Comparison of ENCODE assay signal across 39 cellular contexts in the genomic region with DNA sequence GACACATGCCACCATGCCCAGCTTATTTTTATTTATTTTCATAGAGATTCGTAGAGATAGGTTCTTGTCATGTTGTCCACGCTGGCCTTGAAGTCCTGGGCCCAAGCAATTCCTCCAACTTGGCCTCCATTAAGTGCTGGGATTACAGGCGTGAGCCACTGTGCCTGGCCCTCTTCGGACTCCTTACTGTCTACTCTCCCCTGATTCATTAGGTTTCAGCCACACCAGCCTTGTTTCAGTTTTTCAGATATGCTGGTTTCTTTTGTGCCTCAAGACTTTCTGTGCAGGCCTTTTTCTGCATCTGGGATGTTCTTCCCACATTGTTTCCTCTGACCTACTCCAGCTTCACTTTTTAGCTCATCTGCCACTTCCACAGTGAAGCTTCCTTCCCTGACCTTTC.
"Had no signal": no experiment of that assay in that cellular context is flagged by ENCODE, and none has a peak within 500 bp of the region (broad histone marks: within the 10 kb centered on the region; RNA-seq: fewer than 3 reads in every experiment).

No MANE protein-coding gene starts in this region.

- H3K9me3 ChIP-seq: adrenal gland, ascending aorta, body of pancreas, breast epithelium had no signal

- DNase-seq: activated effector memory CD4-positive, alpha-beta T cell treated with anti-CD3 and anti-CD28 coated beads, Interleukin-2, amount 50 U/mL, for 16 hours; activated effector memory CD4-positive, alpha-beta T cell treated with Interleukin-2 at 50 U/mL for 16 hours; activated gamma-delta T cell; activated gamma-delta T cell treated with Interleukin-2 at 50 U/mL for 16 hours; activated naive CD4-positive, alpha-beta T cell; activated naive CD4-positive, alpha-beta T cell treated with anti-CD3 and anti-CD28 coated beads for 36 hours; activated naive CD4-positive, alpha-beta T cell treated with anti-CD3 and anti-CD28 coated beads, Interleukin-2, amount 10 ng/mL, durations not matched to agents 7 days and 5 days; activated naive CD4-positive, alpha-beta T cell treated with anti-CD3 and anti-CD28 coated beads, Interleukin-2, amount 50 U/mL, for 16 hours; activated naive CD4-positive, alpha-beta T cell treated with Interleukin-2 at 50 U/mL for 16 hours; activated naive CD8-positive, alpha-beta T cell treated with anti-CD3 and anti-CD28 coated beads for 36 hours; activated naive CD8-positive, alpha-beta T cell treated with anti-CD3 and anti-CD28 coated beads, Interleukin-2, amount 10 ng/mL, durations not matched to agents 7 days and 5 days; activated naive CD8-positive, alpha-beta T cell treated with anti-CD3 and anti-CD28 coated beads, Interleukin-2, amount 50 U/mL, for 24 hours; activated T-cell treated with anti-CD3 and anti-CD28 coated beads for 4 hours; activated T-cell treated with anti-CD3 and anti-CD28 coated beads, Interleukin-2, amount 50 U/mL, for 1 hour; activated T-cell treated with anti-CD3 and anti-CD28 coated beads, Interleukin-2, amount 50 U/mL, for 24 hours; activated T-cell treated with anti-CD3 and anti-CD28 coated beads, Interleukin-2, amount 50 U/mL, for 4 hours; activated T-cell treated with anti-CD3 and anti-CD28 coated beads, Interleukin-2, amount 50 U/mL, for 48 hours; activated T-cell treated with anti-CD3 and anti-CD28 coated beads, Interleukin-2, amount 50 U/mL, for 72 hours; adrenal gland; amniotic stem cell; amygdala; anterior cingulate cortex; aorta; body of pancreas; brain microvascular endothelial cell; caudate nucleus; central memory CD4-positive, alpha-beta T cell; cerebellar nuclear complex had no signal

- H3K27ac Mint-ChIP-seq: activated naive CD4-positive, alpha-beta T cell treated with anti-CD3 and anti-CD28 coated beads for 36 hours; activated naive CD4-positive, alpha-beta T cell treated with anti-CD3 and anti-CD28 coated beads, Interleukin-2, amount 10 ng/mL, durations not matched to agents 7 days and 5 days; activated naive CD4-positive, alpha-beta T cell treated with anti-CD3 and anti-CD28 coated beads, Interleukin-2, amount 50 U/mL, for 24 hours; activated naive CD4-positive, alpha-beta T cell treated with anti-CD3 and anti-CD28 coated beads, Interleukin-2, amount 50 U/mL, for 72 hours; activated naive CD8-positive, alpha-beta T cell; activated naive CD8-positive, alpha-beta T cell treated with anti-CD3 and anti-CD28 coated beads for 36 hours; activated naive CD8-positive, alpha-beta T cell treated with anti-CD3 and anti-CD28 coated beads, Interleukin-2, amount 10 ng/mL, durations not matched to agents 7 days and 5 days; activated naive CD8-positive, alpha-beta T cell treated with anti-CD3 and anti-CD28 coated beads, Interleukin-2, amount 50 U/mL, for 24 hours; activated T-cell treated with anti-CD3 and anti-CD28 coated beads, Interleukin-2, amount 50 U/mL, for 24 hours; activated T-cell treated with anti-CD3 and anti-CD28 coated beads, Interleukin-2, amount 50 U/mL, for 72 hours; activated T-helper 1 cell treated with anti-CD3 and anti-CD28 coated beads, Interleukin-12 subunit alpha, Interleukin-12 subunit beta, Interleukin-2, Interleukin-4 antibody, amounts not matched to agents 30 ng/mL and 10 ng/mL and 1 ng/mL, durations not matched to agents 14 hours and 24 hours and 36 hours; activated T-helper 17 cell treated with anti-CD3 and anti-CD28 coated beads, Interleukin-2, amount 50 U/mL, for 72 hours; activated T-helper 2 cell treated with anti-CD3 and anti-CD28 coated beads, Interferon-gamma antibody, Interleukin-2, Interleukin-4, amounts not matched to agents 10 μg/mL and 5 μg/mL and 100 μg/mL, durations not matched to agents 14 hours and 24 hours and 36 hours; brain had no signal

- H3K4me3 ChIP-seq: adrenal gland, ascending aorta, body of pancreas, breast epithelium, cardiac muscle cell had no signal

- H3K4me3 Mint-ChIP-seq: activated naive CD4-positive, alpha-beta T cell treated with anti-CD3 and anti-CD28 coated beads for 36 hours; activated naive CD4-positive, alpha-beta T cell treated with anti-CD3 and anti-CD28 coated beads, Interleukin-2, amount 10 ng/mL, durations not matched to agents 7 days and 5 days; activated naive CD4-positive, alpha-beta T cell treated with anti-CD3 and anti-CD28 coated beads, Interleukin-2, amount 50 U/mL, for 24 hours; activated naive CD8-positive, alpha-beta T cell; activated naive CD8-positive, alpha-beta T cell treated with anti-CD3 and anti-CD28 coated beads for 36 hours; activated naive CD8-positive, alpha-beta T cell treated with anti-CD3 and anti-CD28 coated beads, Interleukin-2, amount 10 ng/mL, durations not matched to agents 7 days and 5 days; activated naive CD8-positive, alpha-beta T cell treated with anti-CD3 and anti-CD28 coated beads, Interleukin-2, amount 50 U/mL, for 24 hours; activated T-cell treated with anti-CD3 and anti-CD28 coated beads, Interleukin-2, amount 50 U/mL, for 24 hours; activated T-cell treated with anti-CD3 and anti-CD28 coated beads, Interleukin-2, amount 50 U/mL, for 4 hours; activated T-cell treated with anti-CD3 and anti-CD28 coated beads, Interleukin-2, amount 50 U/mL, for 72 hours; activated T-helper 1 cell treated with anti-CD3 and anti-CD28 coated beads, Interleukin-12 subunit alpha, Interleukin-12 subunit beta, Interleukin-2, Interleukin-4 antibody, amounts not matched to agents 30 ng/mL and 10 ng/mL and 1 ng/mL, durations not matched to agents 14 hours and 24 hours and 36 hours; activated T-helper 17 cell treated with anti-CD3 and anti-CD28 coated beads, Interleukin-2, amount 50 U/mL, for 72 hours; brain; central memory CD8-positive, alpha-beta T cell had no signal

- H3K4me1 Mint-ChIP-seq: activated naive CD4-positive, alpha-beta T cell treated with anti-CD3 and anti-CD28 coated beads, Interleukin-2, amount 10 ng/mL, durations not matched to agents 7 days and 5 days; activated naive CD4-positive, alpha-beta T cell treated with anti-CD3 and anti-CD28 coated beads, Interleukin-2, amount 50 U/mL, for 24 hours; activated naive CD8-positive, alpha-beta T cell treated with anti-CD3 and anti-CD28 coated beads for 36 hours; activated naive CD8-positive, alpha-beta T cell treated with anti-CD3 and anti-CD28 coated beads, Interleukin-2, amount 10 ng/mL, durations not matched to agents 7 days and 5 days; activated naive CD8-positive, alpha-beta T cell treated with anti-CD3 and anti-CD28 coated beads, Interleukin-2, amount 50 U/mL, for 24 hours; activated T-helper 17 cell treated with anti-CD3 and anti-CD28 coated beads, Interleukin-2, amount 50 U/mL, for 72 hours; brain; central memory CD8-positive, alpha-beta T cell had no signal

- ATAC-seq: activated naive CD4-positive, alpha-beta T cell treated with anti-CD3 and anti-CD28 coated beads, Interleukin-2, amount 50 U/mL, for 72 hours; activated naive CD8-positive, alpha-beta T cell treated with anti-CD3 and anti-CD28 coated beads, Interleukin-2, amount 50 U/mL, for 24 hours; activated T-cell treated with anti-CD3 and anti-CD28 coated beads, Interleukin-2, amount 50 U/mL, for 4 hours; activated T-cell treated with anti-CD3 and anti-CD28 coated beads, Interleukin-2, amount 50 U/mL, for 72 hours; activated T-helper 17 cell treated with anti-CD3 and anti-CD28 coated beads, Interleukin-2, amount 50 U/mL, for 72 hours; body of pancreas had no signal

- H3K36me3 Mint-ChIP-seq: activated naive CD4-positive, alpha-beta T cell treated with anti-CD3 and anti-CD28 coated beads, Interleukin-2, amount 10 ng/mL, durations not matched to agents 7 days and 5 days; activated naive CD4-positive, alpha-beta T cell treated with anti-CD3 and anti-CD28 coated beads, Interleukin-2, amount 50 U/mL, for 24 hours; activated naive CD4-positive, alpha-beta T cell treated with anti-CD3 and anti-CD28 coated beads, Interleukin-2, amount 50 U/mL, for 72 hours; activated naive CD8-positive, alpha-beta T cell; activated naive CD8-positive, alpha-beta T cell treated with anti-CD3 and anti-CD28 coated beads for 36 hours; activated naive CD8-positive, alpha-beta T cell treated with anti-CD3 and anti-CD28 coated beads, Interleukin-2, amount 10 ng/mL, durations not matched to agents 7 days and 5 days had no signal

- H3K36me3 ChIP-seq: adrenal gland, ascending aorta, brain microvascular endothelial cell, breast epithelium, cardiac muscle cell had no signal

- H3K4me1 ChIP-seq: adrenal gland, ascending aorta, body of pancreas, breast epithelium had no signal

- H3K27ac ChIP-seq: adrenal gland, ascending aorta, body of pancreas, brain microvascular endothelial cell, breast epithelium, cardiac muscle cell had no signal

- H3K27me3 Mint-ChIP-seq: central memory CD8-positive, alpha-beta T cell had no signal

- H3K27me3 ChIP-seq: adrenal gland, ascending aorta, body of pancreas, brain microvascular endothelial cell, breast epithelium had no signal

- H3K9me3 Mint-ChIP-seq: activated naive CD4-positive, alpha-beta T cell treated with anti-CD3 and anti-CD28 coated beads for 36 hours; activated naive CD4-positive, alpha-beta T cell treated with anti-CD3 and anti-CD28 coated beads, Interleukin-2, amount 10 ng/mL, durations not matched to agents 7 days and 5 days; activated naive CD4-positive, alpha-beta T cell treated with anti-CD3 and anti-CD28 coated beads, Interleukin-2, amount 50 U/mL, for 24 hours; activated naive CD4-positive, alpha-beta T cell treated with anti-CD3 and anti-CD28 coated beads, Interleukin-2, amount 50 U/mL, for 72 hours; activated naive CD8-positive, alpha-beta T cell treated with anti-CD3 and anti-CD28 coated beads for 36 hours; activated naive CD8-positive, alpha-beta T cell treated with anti-CD3 and anti-CD28 coated beads, Interleukin-2, amount 10 ng/mL, durations not matched to agents 7 days and 5 days; activated naive CD8-positive, alpha-beta T cell treated with anti-CD3 and anti-CD28 coated beads, Interleukin-2, amount 50 U/mL, for 24 hours; activated T-cell treated with anti-CD3 and anti-CD28 coated beads, Interleukin-2, amount 50 U/mL, for 24 hours; activated T-cell treated with anti-CD3 and anti-CD28 coated beads, Interleukin-2, amount 50 U/mL, for 4 hours; activated T-cell treated with anti-CD3 and anti-CD28 coated beads, Interleukin-2, amount 50 U/mL, for 72 hours; activated T-helper 1 cell treated with anti-CD3 and anti-CD28 coated beads, Interleukin-12 subunit alpha, Interleukin-12 subunit beta, Interleukin-2, Interleukin-4 antibody, amounts not matched to agents 30 ng/mL and 10 ng/mL and 1 ng/mL, durations not matched to agents 14 hours and 24 hours and 36 hours; activated T-helper 17 cell treated with anti-CD3 and anti-CD28 coated beads, Interleukin-2, amount 50 U/mL, for 72 hours; activated T-helper 2 cell treated with anti-CD3 and anti-CD28 coated beads, Interferon-gamma antibody, Interleukin-2, Interleukin-4, amounts not matched to agents 10 μg/mL and 5 μg/mL and 100 μg/mL, durations not matched to agents 14 hours and 24 hours and 36 hours; central memory CD8-positive, alpha-beta T cell had no signal
